ENCODE assay signal across 24 cellular contexts in the genomic region with DNA sequence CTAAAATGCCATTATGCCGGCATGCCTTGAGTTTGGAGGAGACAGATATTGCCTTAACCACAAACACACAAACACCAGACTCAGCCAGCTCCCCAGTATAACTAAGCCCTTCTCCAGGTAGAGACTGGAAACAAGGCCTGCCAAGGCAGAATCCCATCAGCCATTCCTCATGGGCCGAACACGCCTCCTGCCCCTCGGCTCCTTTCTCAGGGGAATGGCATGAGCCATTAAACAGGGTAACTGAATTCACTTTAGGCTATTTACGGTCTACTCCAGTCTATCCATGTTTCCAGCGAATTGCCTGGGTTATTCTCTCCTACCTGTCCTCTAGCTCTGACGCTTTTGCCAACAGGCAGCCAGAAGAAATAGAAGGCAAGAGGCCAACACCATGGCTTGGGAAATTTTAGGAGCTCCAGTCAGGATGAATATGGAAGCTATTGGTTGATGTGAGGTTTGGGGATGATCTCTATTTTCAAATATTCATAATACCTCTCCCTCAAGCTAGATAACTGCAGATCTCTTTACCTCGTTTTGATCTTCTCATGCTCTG. TPM values are rescaled to one million over a fixed set of nuclear protein-coding genes. Genes with fewer than 3 reads are reported as not detected.
DNase-seq lines count a peak whose midpoint lies in the region; ATAC-seq, FAIRE-seq and TF ChIP-seq lines count a peak whose summit lies in the region.
"Had no signal": no experiment of that assay in that cellular context is flagged by ENCODE, and none has a peak within 500 bp of the region (broad histone marks: within the 10 kb centered on the region; RNA-seq: fewer than 3 reads in every experiment).

No MANE protein-coding gene starts in this region.

- H3K36me3 Mint-ChIP-seq in activated CD4-positive, alpha-beta T cell treated with anti-CD3 and anti-CD28 coated beads, Interleukin-2, amount 10 ng/mL, durations not matched to agents 7 days and 5 days (ENCODE audit: low read depth) = peaks cover 16% of the 10 kb centered on the region

- H4K91ac ChIP-seq in trophoblast cell (ENCODE audit: low read depth, low read length) = no peak overlapping the region

- FAIRE-seq in GM12878 (lab: Jason Lieb, UNC) = no peak
- FAIRE-seq: A204.1 had no signal

- H2BK5ac ChIP-seq in trophoblast cell (ENCODE audit: low read depth, low read length, poor library complexity) = no peak overlapping the region

- no peak overlapping the region for H2BK12ac ChIP-seq in trophoblast cell (ENCODE audit: low read length)

- POLR2A ChIA-PET in activated CD4-positive, alpha-beta T cell treated with anti-CD3 and anti-CD28 coated beads, Interleukin-2, amount 10 ng/mL, durations not matched to agents 7 days and 5 days (lab: Charles Lee) = no interaction called here
- POLR2A ChIA-PET in GM12878 (lab: Charles Lee) = interaction anchor here (1.0 to 1.8 kb wide), 2 partner anchors 16 to 22 kb away, joined by 4 read pairs; no protein-coding TSS in a partner anchor

- H3K4ac ChIP-seq in trophoblast cell (ENCODE audit: low read depth, low read length) = no peak overlapping the region

- BruUV-seq in GM12878 (replicated peaks; lab: Mats Ljungman, UMichigan) = no TSS peak

- peak overlapping the region; percentile 47 for H3K27ac Mint-ChIP-seq in activated CD4-positive, alpha-beta T cell treated with anti-CD3 and anti-CD28 coated beads, Interleukin-2, amount 10 ng/mL, durations not matched to agents 7 days and 5 days
- H3K27ac Mint-ChIP-seq: nephron had no signal

- WGBS in GM12878 (ENCODE audit: insufficient coverage, insufficient replicate concordance, low lambda C conversion rate, missing lambda C conversion rate) = 89% methylated on average over 8 of the region's 8 CpGs
- no CpG with 5 or more reads among the region's 8 CpGs for WGBS in trophoblast cell (ENCODE audit: extremely low coverage, insufficient coverage, insufficient read length)

- H3K9me2 ChIP-seq in SU-DHL-6 (replicated peaks; ENCODE audit: insufficient read depth, low read length) = no peaks in the 10 kb centered on the region

- no peak overlapping the region for H3K14ac ChIP-seq in trophoblast cell (ENCODE audit: low read length)

- RAD21 ChIA-PET in GM12878 (lab: Charles Lee; ENCODE audit: unreplicated experiment) = interaction anchor here (1.4 to 4.8 kb wide), 5 partner anchors 16 to 62 kb away, joined by 3 to 25 read pairs (median 5); partner anchors contain the start of gene SMIM20

- no peak overlapping the region for H3K23ac ChIP-seq in trophoblast cell (ENCODE audit: low read length)

- no peak for ATAC-seq in GM12878
- ATAC-seq: heart left ventricle, left cardiac atrium had no signal

- H3K4me3 ChIP-seq in SU-DHL-6 (ENCODE audit: insufficient read depth, low read length, poor library complexity, severe bottlenecking) = no peak overlapping the region
- H3K4me3 ChIP-seq in GM12878 = no peak overlapping the region
- no peak overlapping the region for H3K4me3 ChIP-seq in trophoblast cell (ENCODE audit: low read depth, low read length)
- H3K4me3 ChIP-seq: cardiac muscle cell, heart left ventricle, sigmoid colon had no signal

- in situ Hi-C loops in GM12878 (cut with MboI) = no loop called here

- no peak for DNase-seq in activated CD4-positive, alpha-beta T cell treated with anti-CD3 and anti-CD28 coated beads, Interleukin-2, amount 10 ng/mL, durations not matched to agents 7 days and 5 days
- no peak for DNase-seq in activated CD4-positive, alpha-beta T cell treated with anti-CD3 and anti-CD28 coated beads for 4 hours
- DNase-seq in GM12878 (ENCODE audit: low read depth, low spot score) = no peak
- DNase-seq in trophoblast cell = peak; percentile 60 to 65
- no peak for DNase-seq in NCI-H2107 treated with DMSO at 0.1 percent for 48 hours (lab: John Stamatoyannopoulos, UW; ENCODE audit: unreplicated experiment)
- no peak for DNase-seq in LoVo (ENCODE audit: low spot score)
- DNase-seq in head of caudate nucleus = no peak
- DNase-seq: activated CD4-positive, CD25-positive, alpha-beta regulatory T cell; activated gamma-delta T cell treated with Interleukin-2 at 50 U/mL for 16 hours; BE2C; H9; heart left ventricle; IMR-90; left cardiac atrium; NCI-H1417 treated with DMSO at 0.1 percent for 48 hours; NCI-H2107; NCI-H510A; sigmoid colon; stimulated activated CD8-positive, alpha-beta memory T cell treated with anti-CD3 and anti-CD28 coated beads, Interleukin-4, amount 100 ng/mL, for 48 hours; T1000 had no signal

- peaks cover 77% of the 10 kb centered on the region for H3K4me1 Mint-ChIP-seq in activated CD4-positive, alpha-beta T cell treated with anti-CD3 and anti-CD28 coated beads, Interleukin-2, amount 10 ng/mL, durations not matched to agents 7 days and 5 days

- H3K4me2 ChIP-seq in SU-DHL-6 (ENCODE audit: low read depth, low read length, poor library complexity, severe bottlenecking) = peak overlapping the region; percentile 46
- H3K4me2 ChIP-seq in GM12878 (ENCODE audit: control insufficient read depth, insufficient read depth) = no peak overlapping the region
- H3K4me2 ChIP-seq in trophoblast cell (ENCODE audit: low read length) = no peak overlapping the region

- H3K79me2 ChIP-seq in SU-DHL-6 (ENCODE audit: insufficient read depth, low read length) (peaks cover 96% of the 10 kb centered on the region), GM12878 (ENCODE audit: control insufficient read depth, insufficient read depth, low read length) (peaks cover 6% of the 10 kb centered on the region), trophoblast cell (ENCODE audit: control insufficient read depth, insufficient read depth, low read length, poor library complexity) (no peaks in the 10 kb centered on the region)

- H3K4me1 ChIP-seq in GM12878 (ENCODE audit: control insufficient read depth, insufficient read depth, low read length) (peaks cover 23% of the 10 kb centered on the region), trophoblast cell (ENCODE audit: control insufficient read depth in 1 of 2, insufficient read depth in 2 of 2, low read length in 2 of 2) (peaks cover 5 to 11% of the 10 kb centered on the region in 2 experiments)
- H3K4me1 ChIP-seq: BE2C had no signal

- H3K79me1 ChIP-seq in trophoblast cell (ENCODE audit: low read length) = no peaks in the 10 kb centered on the region

- H4K12ac ChIP-seq in trophoblast cell (ENCODE audit: low read depth, low read length) = no peak overlapping the region

- no peak for TF ChIP-seq RAD21 in GM12878 (IDR thresholded peaks at IDR 0.05; ENCODE audit: insufficient read depth, low read depth, low read length)

- peaks cover 45% of the 10 kb centered on the region for H3K36me3 ChIP-seq in SU-DHL-6 (ENCODE audit: low read length)
- no peaks in the 10 kb centered on the region for H3K36me3 ChIP-seq in GM12878 (ENCODE audit: control insufficient read depth in 2 of 2, insufficient read depth in 2 of 2, low read length in 1 of 2)
- H3K36me3 ChIP-seq in trophoblast cell (ENCODE audit: control insufficient read depth in 1 of 2, insufficient read depth in 2 of 2, low read length in 2 of 2) = no peaks in the 10 kb centered on the region
- H3K36me3 ChIP-seq: BE2C, cardiac muscle cell, heart left ventricle, sigmoid colon had no signal

- no peak for TF ChIP-seq EP300 in GM12878 (IDR thresholded peaks at IDR 0.05; ENCODE audit: borderline replicate concordance in 1 of 2, control insufficient read depth in 1 of 2, low read depth in 2 of 2, low read length in 2 of 2)

- TF ChIP-seq CTCF in SU-DHL-6 (IDR thresholded peaks at IDR 0.05; ENCODE audit: insufficient read depth, low read length, poor library complexity, severe bottlenecking) (no peak), GM12878 (IDR thresholded peaks at IDR 0.05 in 2 of 3, conservative IDR thresholded peaks at IDR 0.05 in 1 of 3; ENCODE audit: control insufficient read depth in 2 of 3, extremely low read depth in 1 of 3, insufficient read depth in 1 of 3, low read depth in 3 of 3, low read length in 3 of 3) (no peak)

- H3K18ac ChIP-seq in trophoblast cell (ENCODE audit: low read length) = no peak overlapping the region

- H3K9ac ChIP-seq in SU-DHL-6 (ENCODE audit: low read length) (peak overlapping the region; percentile 18; the same call in 1 of the 2 replicates), GM12878 (ENCODE audit: control insufficient read depth, insufficient read depth, low read length) (no peak overlapping the region), trophoblast cell (ENCODE audit: low read length) (no peak overlapping the region)

- CTCF ChIA-PET in activated CD4-positive, alpha-beta T cell treated with anti-CD3 and anti-CD28 coated beads, Interleukin-2, amount 10 ng/mL, durations not matched to agents 7 days and 5 days (lab: Charles Lee) = interaction anchor here (1.1 to 1.5 kb wide), 2 partner anchors 10 to 21 kb away, joined by 3 read pairs; no protein-coding TSS in a partner anchor
- CTCF ChIA-PET in GM12878 (lab: Yijun Ruan, JAX) = interaction anchor here (0.7 to 4.2 kb wide), 8 partner anchors 13 to 203 kb away, joined by 3 to 21 read pairs (median 4); partner anchors contain the start of gene SMIM20

- no peak overlapping the region for H2AFZ ChIP-seq in SU-DHL-6 (ENCODE audit: low read depth, low read length, severe bottlenecking)
- H2AFZ ChIP-seq in GM12878 (ENCODE audit: control insufficient read depth, low read depth, low read length) = no peak overlapping the region
- H2AFZ ChIP-seq in trophoblast cell (ENCODE audit: insufficient read depth, low read length, poor library complexity) = no peak overlapping the region

- H4K8ac ChIP-seq in trophoblast cell (ENCODE audit: low read depth, low read length) = no peak overlapping the region

- no peaks in the 10 kb centered on the region for H3K9me3 ChIP-seq in SU-DHL-6 (ENCODE audit: insufficient read depth, low read length)
- no peaks in the 10 kb centered on the region for H3K9me3 ChIP-seq in GM12878 (replicated peaks; ENCODE audit: control insufficient read depth, insufficient read depth, low read length)
- H3K9me3 ChIP-seq in trophoblast cell (ENCODE audit: insufficient read depth, low read depth, low read length) = no peaks in the 10 kb centered on the region
- H3K9me3 ChIP-seq: BE2C, heart left ventricle, sigmoid colon had no signal

- no peaks in the 10 kb centered on the region for H3K9me3 Mint-ChIP-seq in activated CD4-positive, alpha-beta T cell treated with anti-CD3 and anti-CD28 coated beads, Interleukin-2, amount 10 ng/mL, durations not matched to agents 7 days and 5 days
- H3K9me3 Mint-ChIP-seq: nephron had no signal

- no peak overlapping the region for H2BK120ac ChIP-seq in trophoblast cell (ENCODE audit: insufficient read depth, low read length, poor library complexity)

- peaks cover 33% of the 10 kb centered on the region; the same call in 1 of the 2 replicates for H4K20me1 ChIP-seq in SU-DHL-6 (ENCODE audit: low read depth, low read length)
- no peaks in the 10 kb centered on the region for H4K20me1 ChIP-seq in GM12878 (ENCODE audit: control insufficient read depth, insufficient read depth)

- peak overlapping the region; percentile 66 for H3K27ac ChIP-seq in SU-DHL-6 (ENCODE audit: low read depth, low read length)
- H3K27ac ChIP-seq in GM12878 (ENCODE audit: control insufficient read depth, insufficient read depth) = no peak overlapping the region
- H3K27ac ChIP-seq in trophoblast cell (ENCODE audit: low read depth, low read length) = no peak overlapping the region
- H3K27ac ChIP-seq: cardiac muscle cell, sigmoid colon had no signal

- SMC1A ChIA-PET in GM12878 (lab: Charles Lee; ENCODE audit: uncharacterized antibody, unreplicated experiment) = interaction anchor here (0.7 to 4.2 kb wide), 13 partner anchors 8 to 201 kb away, joined by 3 to 35 read pairs (median 5); no protein-coding TSS in a partner anchor

- H3K27me3 Mint-ChIP-seq in activated CD4-positive, alpha-beta T cell treated with anti-CD3 and anti-CD28 coated beads, Interleukin-2, amount 10 ng/mL, durations not matched to agents 7 days and 5 days = no peaks in the 10 kb centered on the region

- no peak for TF ChIP-seq POLR2A in GM12878 (IDR thresholded peaks at IDR 0.05; ENCODE audit: low read depth, low read length)

- H2AK5ac ChIP-seq in trophoblast cell (ENCODE audit: low read length) = no peak overlapping the region

- no peaks in the 10 kb centered on the region for H3K27me3 ChIP-seq in SU-DHL-6 (ENCODE audit: low read length)
- H3K27me3 ChIP-seq in GM12878 (replicated peaks in 1 of 2; ENCODE audit: control insufficient read depth in 2 of 2, insufficient read depth in 2 of 2, low read length in 1 of 2) = no peaks in the 10 kb centered on the region; a peak in 1 of 4 replicates
- H3K27me3 ChIP-seq in trophoblast cell (ENCODE audit: insufficient read depth, low read length) = no peaks in the 10 kb centered on the region
- H3K27me3 ChIP-seq: heart left ventricle had no signal

- H3F3A ChIP-seq in SU-DHL-6 (ENCODE audit: insufficient read depth) = peaks cover 85% of the 10 kb centered on the region

- intact Hi-C loops in GM12878 (cut with micrococcal nuclease; ENCODE audit: unreplicated experiment) = no loop called here
- intact Hi-C loops in head of caudate nucleus (cut with DNase I) = no loop called here

- H3K4me3 Mint-ChIP-seq in activated CD4-positive, alpha-beta T cell treated with anti-CD3 and anti-CD28 coated beads, Interleukin-2, amount 10 ng/mL, durations not matched to agents 7 days and 5 days = no peak overlapping the region
- H3K4me3 Mint-ChIP-seq: H9, nephron had no signal

RNA-seq across cellular contexts. Expression of gene SEL1L3, which starts 4.9 kb away (rescaled TPM):
- 10 to 100 TPM; 47.6 to 63.4 TPM for total RNA-seq in activated CD4-positive, alpha-beta T cell treated with anti-CD3 and anti-CD28 coated beads, Interleukin-2, amount 10 ng/mL, durations not matched to agents 7 days and 5 days
- 303 and 318 TPM in 2 replicates for total RNA-seq in GM12878 (2013; cell fraction: nucleolus; rRNA removed)
- total RNA-seq in GM12878 (2014; rRNA removed) (49.5 and 56.9 TPM in 2 replicates), GM12878 (2014; rRNA removed; fragmentation: Illumina TruSeq; extraction: Trizol) (64.8 and 71.3 TPM in 2 replicates), GM12878 (2021) (52.0 and 54.6 TPM in 2 replicates)
- polyA plus RNA-seq in GM12878 (2011; ENCODE audit: low read depth) = 65.9 TPM
- polyA plus RNA-seq in GM12878 (2011; rRNA removed) (43.2 and 48.5 TPM in 2 replicates), GM12878 (2014; fragmentation: Illumina TruSeq; extraction: Trizol) (82.2 and 100 TPM in 2 replicates), GM12878 (2014; fragmentation: Nextera tagmentation; extraction: Ambion mirVana) (10 to 100 TPM; 26.9 to 28.4 TPM), GM12878 (2014; rRNA removed) (48.3 and 51.4 TPM in 2 replicates), GM12878 (2016; fragmentation: Nextera tagmentation; extraction: Ambion mirVana) (10 to 100 TPM; 20.4 to 29.5 TPM)
- polyA plus RNA-seq in GM12878 (2011; cell fraction: cytosol; rRNA removed) = 18.9 and 20.7 TPM in 2 replicates
- polyA plus RNA-seq in GM12878 (2011; cell fraction: nucleus; rRNA removed) = 29.6 and 33.5 TPM in 2 replicates
- 59.5 and 76.1 TPM in 2 replicates for polyA plus RNA-seq in GM12878 (2012)
- polyA minus RNA-seq in GM12878 (2011; rRNA and poly(A)+ RNA removed) = 72.8 and 86.8 TPM in 2 replicates
- polyA minus RNA-seq in GM12878 (2011; cell fraction: cytosol; rRNA and poly(A)+ RNA removed) = 13.0 and 18.8 TPM in 2 replicates
- 27.8 and 34.7 TPM in 2 replicates for polyA minus RNA-seq in GM12878 (2011; cell fraction: nucleus; rRNA and poly(A)+ RNA removed)
- polyA plus RNA-seq in trophoblast cell (2013) = 18.8 and 19.1 TPM in 2 replicates

RNA-seq across cellular contexts. Expression of gene SMIM20, which starts 56.1 kb away (rescaled TPM):
- total RNA-seq in activated CD4-positive, alpha-beta T cell treated with anti-CD3 and anti-CD28 coated beads, Interleukin-2, amount 10 ng/mL, durations not matched to agents 7 days and 5 days = 10 to 100 TPM; 12.2 TPM
- total RNA-seq in GM12878 (2013; cell fraction: nucleolus; rRNA removed) = 3.4 and 6.1 TPM in 2 replicates
- total RNA-seq in GM12878 (2014; rRNA removed) = 19.8 and 26.9 TPM in 2 replicates
- total RNA-seq in GM12878 (2014; rRNA removed; fragmentation: Illumina TruSeq; extraction: Trizol) = 21.8 and 22.3 TPM in 2 replicates
- 17.3 and 18.3 TPM in 2 replicates for total RNA-seq in GM12878 (2021)
- 25.9 TPM for polyA plus RNA-seq in GM12878 (2011; ENCODE audit: low read depth)
- 33.7 and 52.5 TPM in 2 replicates for polyA plus RNA-seq in GM12878 (2011; rRNA removed)
- 15.9 and 17.9 TPM in 2 replicates for polyA plus RNA-seq in GM12878 (2011; cell fraction: cytosol; rRNA removed)
- 7.0 and 7.9 TPM in 2 replicates for polyA plus RNA-seq in GM12878 (2011; cell fraction: nucleus; rRNA removed)
- 31.8 and 32.8 TPM in 2 replicates for polyA plus RNA-seq in GM12878 (2012)
- polyA plus RNA-seq in GM12878 (2014; fragmentation: Illumina TruSeq; extraction: Trizol) = 19.8 and 24.0 TPM in 2 replicates
- polyA plus RNA-seq in GM12878 (2014; fragmentation: Nextera tagmentation; extraction: Ambion mirVana) = 10 to 100 TPM; 32.5 to 32.6 TPM
- 22.5 and 25.0 TPM in 2 replicates for polyA plus RNA-seq in GM12878 (2014; rRNA removed)
- 10 to 100 TPM; 35.2 to 38.0 TPM for polyA plus RNA-seq in GM12878 (2016; fragmentation: Nextera tagmentation; extraction: Ambion mirVana)
- 3.4 and 4.9 TPM in 2 replicates for polyA minus RNA-seq in GM12878 (2011; rRNA and poly(A)+ RNA removed)
- polyA minus RNA-seq in GM12878 (2011; cell fraction: cytosol; rRNA and poly(A)+ RNA removed) = 3.2 and 6.7 TPM in 2 replicates
- polyA minus RNA-seq in GM12878 (2011; cell fraction: nucleus; rRNA and poly(A)+ RNA removed) = 1.1 and 1.5 TPM in 2 replicates
- 18.9 and 19.4 TPM in 2 replicates for polyA plus RNA-seq in trophoblast cell (2013)

Comparison
In these comparisons a context has a peak if more than half of its experiments do, and no peak if none do; other contexts are left out.
1. DNase-seq: peak in trophoblast cell (2 of 2); none in activated CD4-positive, alpha-beta T cell treated with anti-CD3 and anti-CD28 coated beads, Interleukin-2, amount 10 ng/mL, durations not matched to agents 7 days and 5 days (single experiment), activated CD4-positive, alpha-beta T cell treated with anti-CD3 and anti-CD28 coated beads for 4 hours (0 of 2), GM12878 (single experiment), NCI-H2107 treated with DMSO at 0.1 percent for 48 hours (single experiment), LoVo (single experiment) and head of caudate nucleus (0 of 42).